Comparison of ENCODE assay signal across 9 cellular contexts in the genomic region with DNA sequence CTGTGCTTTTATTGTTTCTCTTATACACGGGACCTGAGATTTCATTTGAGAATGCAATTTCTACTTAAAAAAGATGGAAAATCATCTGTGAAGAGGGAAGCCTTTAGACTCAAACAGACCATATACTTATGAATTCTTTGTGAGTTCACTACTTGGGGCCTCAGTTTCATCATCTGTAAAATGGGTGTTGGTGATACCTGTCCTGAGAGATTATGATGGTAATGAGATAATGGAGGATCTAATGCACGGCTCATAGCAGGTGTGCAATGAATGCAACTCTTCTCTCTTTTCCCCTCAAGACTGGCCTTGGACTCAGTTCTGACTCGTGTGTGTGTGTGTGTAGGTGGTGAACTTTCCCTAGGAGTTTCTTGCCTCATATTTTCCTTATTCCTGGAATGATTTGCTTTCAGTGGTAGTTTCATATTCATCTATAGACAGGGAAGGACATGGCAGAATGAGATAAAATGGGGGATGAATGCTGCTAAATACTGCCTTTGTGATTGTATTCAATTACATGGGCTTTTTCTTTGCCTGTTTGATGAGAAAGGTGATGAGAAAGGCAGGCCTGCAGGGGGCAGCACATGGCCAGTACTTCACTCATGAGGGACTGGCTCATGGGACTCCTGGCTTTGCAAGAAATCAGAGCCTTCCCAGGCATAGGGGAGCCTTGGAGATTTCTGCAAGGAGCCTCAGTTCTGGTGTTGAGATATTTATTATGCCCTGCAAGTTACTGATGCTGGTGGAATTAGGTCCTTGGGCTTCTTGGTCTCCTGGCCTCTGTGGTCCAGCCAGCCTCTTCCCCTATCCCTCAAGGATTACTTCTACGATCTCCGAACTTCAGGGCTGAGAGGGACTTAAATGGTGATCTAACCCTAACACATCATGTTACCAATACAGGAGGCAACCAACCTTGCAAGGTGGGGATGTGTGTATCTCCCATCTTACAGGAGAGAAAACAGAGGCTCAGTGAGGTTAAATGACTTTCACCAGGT.
DNase-seq lines count a peak whose midpoint lies in the region; ATAC-seq and TF ChIP-seq lines count a peak whose summit lies in the region.
"Had no signal": no experiment of that assay in that cellular context is flagged by ENCODE, and none has a peak within 500 bp of the region (broad histone marks: within the 10 kb centered on the region; RNA-seq: fewer than 3 reads in every experiment).

No MANE protein-coding gene starts in this region.

- H3K36me3 ChIP-seq in heart left ventricle, result no peaks in the 10 kb centered on the region

- intact Hi-C loops in heart left ventricle (cut with DNase I), result loop anchor here in 4 of 10 donors (2.0 to 5.0 kb wide), 2 partner anchors 964 to 965 kb away; no protein-coding TSS in a partner anchor

- H3K4me1 Mint-ChIP-seq in activated naive CD8-positive, alpha-beta T cell treated with anti-CD3 and anti-CD28 coated beads for 36 hours, result peaks cover 5% of the 10 kb centered on the region

- no peaks in the 10 kb centered on the region for H3K9me3 Mint-ChIP-seq in activated naive CD8-positive, alpha-beta T cell treated with anti-CD3 and anti-CD28 coated beads for 36 hours

- peaks cover 3% of the 10 kb centered on the region for H3K27me3 Mint-ChIP-seq in activated naive CD8-positive, alpha-beta T cell treated with anti-CD3 and anti-CD28 coated beads for 36 hours

- TF ChIP-seq POLR2A in heart left ventricle (IDR thresholded peaks at IDR 0.05), result no peak

- H3K27ac ChIP-seq in heart left ventricle, result no peak overlapping the region
- H3K27ac ChIP-seq: epithelial cell of prostate had no signal

- H3K27ac Mint-ChIP-seq in activated naive CD8-positive, alpha-beta T cell treated with anti-CD3 and anti-CD28 coated beads for 36 hours, result no peak overlapping the region

- DNase-seq in GF-D8 (lab: John Stamatoyannopoulos, UW), result peak; percentile 4
- peak; percentile 65 for DNase-seq in NAMALWA (ENCODE audit: low spot score)
- peak; percentile 61 for DNase-seq in SKM-1 treated with dmso at 0.1 percent for 144 hours (lab: John Stamatoyannopoulos, UW; ENCODE audit: unreplicated experiment)
- peak; percentile 59 for DNase-seq in activated naive CD8-positive, alpha-beta T cell treated with anti-CD3 and anti-CD28 coated beads for 36 hours
- DNase-seq in heart left ventricle, result peak; percentile 56 to 81 (median 68)
- peak; percentile 73 for DNase-seq in putamen (ENCODE audit: low spot score)

- WGBS in heart left ventricle, 4 donors, result 79 to 84% (median 82%) methylated on average over 5 of the region's 5 CpGs

- H3K4me3 ChIP-seq in heart left ventricle, result no peak overlapping the region

- H3K9me3 ChIP-seq in heart left ventricle, result no peaks in the 10 kb centered on the region

- peaks cover 0 to 7% (median 0%) of the 10 kb centered on the region in 9 donors for H3K27me3 ChIP-seq in heart left ventricle

- ATAC-seq in heart left ventricle, result peak in 3 of 4 donors; percentile 65 to 75 (median 70)
- ATAC-seq in HG02981 (IDR thresholded peaks at IDR 0.05; ENCODE audit: unreplicated experiment), result no peak
- no peak for ATAC-seq in HG02884 (IDR thresholded peaks at IDR 0.05; ENCODE audit: unreplicated experiment)

- H3K36me3 Mint-ChIP-seq in activated naive CD8-positive, alpha-beta T cell treated with anti-CD3 and anti-CD28 coated beads for 36 hours, result no peaks in the 10 kb centered on the region

- TF ChIP-seq CTCF in heart left ventricle (IDR thresholded peaks at IDR 0.05), result peak; percentile 38 to 74 (median 65)

- no peak overlapping the region for H3K4me3 Mint-ChIP-seq in activated naive CD8-positive, alpha-beta T cell treated with anti-CD3 and anti-CD28 coated beads for 36 hours

- H3K4me1 ChIP-seq in heart left ventricle, result no peaks in the 10 kb centered on the region

Comparison
In these comparisons a context has a peak if more than half of its experiments do, and no peak if none do; other contexts are left out.
1. DNase-seq: peak in every context shown above with its lines; median percentile 73 in putamen; 68 in heart left ventricle; 65 in NAMALWA; 61 in SKM-1 treated with dmso at 0.1 percent for 144 hours; 59 in activated naive CD8-positive, alpha-beta T cell treated with anti-CD3 and anti-CD28 coated beads for 36 hours; 4 in GF-D8.
2. ATAC-seq: peak in heart left ventricle (3 of 4); none in HG02981 (single experiment) and HG02884 (single experiment).